ENCODE assay signal across 18 cellular contexts in genomic region chr7:101650579-101651081, GRCh38. TPM values are rescaled to one million over a fixed set of nuclear protein-coding genes. Genes with fewer than 3 reads are reported as not detected.
DNase-seq lines count a peak whose midpoint lies in the region; ATAC-seq and TF ChIP-seq lines count a peak whose summit lies in the region.
"Had no signal": no experiment of that assay in that cellular context is flagged by ENCODE, and none has a peak within 500 bp of the region (broad histone marks: within the 10 kb centered on the region; RNA-seq: fewer than 3 reads in every experiment).

No MANE protein-coding gene starts in this region.

- ATAC-seq in psoas muscle (peak; percentile 52 to 82 (median 75)), GM18858 (IDR thresholded peaks at IDR 0.05; ENCODE audit: unreplicated experiment) (no peak)

- intact Hi-C loops in psoas muscle (cut with DNase I), result no loop called here
- intact Hi-C loops in left ventricle myocardium inferior (cut with micrococcal nuclease), result no loop called here

- no peaks in the 10 kb centered on the region for H3K9me3 ChIP-seq in Karpas-422 (ENCODE audit: low read length)
- H3K9me3 ChIP-seq in SJCRH30 (replicated peaks), result no peaks in the 10 kb centered on the region
- H3K9me3 ChIP-seq in psoas muscle, result no peaks in the 10 kb centered on the region
- no peaks in the 10 kb centered on the region for H3K9me3 ChIP-seq in left ventricle myocardium inferior (replicated peaks)
- H3K9me3 ChIP-seq: thoracic aorta had no signal

- H3K9me2 ChIP-seq in Karpas-422 (replicated peaks; ENCODE audit: insufficient read depth, low read length), result no peaks in the 10 kb centered on the region

- H3K4me2 ChIP-seq in Karpas-422 (ENCODE audit: low read depth, low read length, poor library complexity, severe bottlenecking), result peak overlapping the region; percentile 60

- no peaks in the 10 kb centered on the region for H3K79me2 ChIP-seq in Karpas-422 (ENCODE audit: low read length)

- WGBS in psoas muscle, 3 donors, result 11 to 24% (median 17%) methylated on average over 8 of the region's 8 CpGs

- H3K4me1 ChIP-seq in Karpas-422 (ENCODE audit: low read length), result peaks cover 22% of the 10 kb centered on the region
- H3K4me1 ChIP-seq in SJCRH30, result no peaks in the 10 kb centered on the region
- peaks cover 14% of the 10 kb centered on the region for H3K4me1 ChIP-seq in psoas muscle
- H3K4me1 ChIP-seq in left ventricle myocardium inferior, result no peaks in the 10 kb centered on the region

- H2AFZ ChIP-seq in Karpas-422 (ENCODE audit: low read length), result no peak overlapping the region

- TF ChIP-seq CTCF in psoas muscle (IDR thresholded peaks at IDR 0.05), result no peak
- TF ChIP-seq CTCF in left ventricle myocardium inferior (IDR thresholded peaks at IDR 0.05; ENCODE audit: borderline replicate concordance), result no peak

- no peaks in the 10 kb centered on the region for H3K27me3 ChIP-seq in Karpas-422 (ENCODE audit: low read length)
- no peaks in the 10 kb centered on the region for H3K27me3 ChIP-seq in SJCRH30
- no peaks in the 10 kb centered on the region for H3K27me3 ChIP-seq in psoas muscle (ENCODE audit: insufficient read depth in 3 of 3, low read length in 2 of 3)
- peaks cover 63% of the 10 kb centered on the region for H3K27me3 ChIP-seq in left ventricle myocardium inferior (ENCODE audit: low read depth)

- H3K27ac ChIP-seq in Karpas-422 (ENCODE audit: low read length) (peak overlapping the region; percentile 75), SJCRH30 (no peak overlapping the region), psoas muscle (peak overlapping the region; percentile 0), left ventricle myocardium inferior (replicated peaks) (no peak overlapping the region)
- H3K27ac ChIP-seq: skin epidermis, thoracic aorta, VCaP had no signal

- peak; percentile 62 for DNase-seq in D341Med (ENCODE audit: low spot score)
- DNase-seq in Karpas-422, result peak; percentile 86
- DNase-seq in SJCRH30, result peak; percentile 62 to 74
- DNase-seq in psoas muscle, result no peak
- DNase-seq in left ventricle myocardium inferior, result no peak
- no peak for DNase-seq in NCI-H82 (lab: John Stamatoyannopoulos, UW)
- DNase-seq: amygdala, cerebellar nuclear complex, endodermal cell, NCI-H1694, NCI-H226, occipital lobe had no signal

- H3K36me3 ChIP-seq in Karpas-422 (ENCODE audit: insufficient read depth, low read length), result no peaks in the 10 kb centered on the region
- no peaks in the 10 kb centered on the region for H3K36me3 ChIP-seq in SJCRH30
- H3K36me3 ChIP-seq in psoas muscle (ENCODE audit: insufficient read depth in 1 of 2, low read depth in 1 of 2), result no peaks in the 10 kb centered on the region
- H3K36me3 ChIP-seq in left ventricle myocardium inferior, result no peaks in the 10 kb centered on the region
- H3K36me3 ChIP-seq: thoracic aorta had no signal

- H4K20me1 ChIP-seq in Karpas-422 (ENCODE audit: insufficient read depth, low read depth, low read length), result no peaks in the 10 kb centered on the region

- H3K4me3 ChIP-seq in Karpas-422 (ENCODE audit: low read length), result peak overlapping the region; percentile 46; the same call in 1 of the 2 replicates
- no peak overlapping the region for H3K4me3 ChIP-seq in SJCRH30
- peak overlapping the region; percentile 46 for H3K4me3 ChIP-seq in psoas muscle
- no peak overlapping the region for H3K4me3 ChIP-seq in left ventricle myocardium inferior
- H3K4me3 ChIP-seq: skin epidermis, thoracic aorta had no signal

- peak overlapping the region; percentile 42 for H3K9ac ChIP-seq in Karpas-422 (ENCODE audit: low read length)

RNA-seq across cellular contexts. Expression of gene MYL10, which starts 21.5 kb away (rescaled TPM):
- not detected in 2 replicates for total RNA-seq in Karpas-422 (2014; rRNA removed; shearing (Covaris generic); ENCODE audit: low replicate concordance)
- total RNA-seq in SJCRH30 (2014; rRNA removed; shearing (Covaris generic)), result 3.9 and 4.1 TPM in 2 replicates
- total RNA-seq in psoas muscle (not detected), left ventricle myocardium inferior (not detected)
- 1 to 10 TPM in 1 of 3 donors, under 1 TPM in 1, not detected in 1; 0.23 to 4.4 TPM for polyA plus RNA-seq in psoas muscle
- total RNA-seq: endodermal cell, mononuclear cell, occipital lobe, thoracic aorta had no signal
- polyA plus RNA-seq: CD14-positive monocyte had no signal

Comparison
In these comparisons a context has a peak if more than half of its experiments do, and no peak if none do; other contexts are left out.
1. DNase-seq: peak in D341Med (single experiment), Karpas-422 (single experiment) and SJCRH30 (2 of 2); none in psoas muscle (0 of 2), left ventricle myocardium inferior (single experiment) and NCI-H82 (single experiment).
2. H3K27ac ChIP-seq: peak in Karpas-422 (single experiment) and psoas muscle (single experiment); none in SJCRH30 (single experiment) and left ventricle myocardium inferior (single experiment).
3. H3K4me3 ChIP-seq: peak in Karpas-422 (single experiment) and psoas muscle (single experiment); none in SJCRH30 (single experiment) and left ventricle myocardium inferior (single experiment).